12 cellular contexts compared by ENCODE assay signal in the genomic region with DNA sequence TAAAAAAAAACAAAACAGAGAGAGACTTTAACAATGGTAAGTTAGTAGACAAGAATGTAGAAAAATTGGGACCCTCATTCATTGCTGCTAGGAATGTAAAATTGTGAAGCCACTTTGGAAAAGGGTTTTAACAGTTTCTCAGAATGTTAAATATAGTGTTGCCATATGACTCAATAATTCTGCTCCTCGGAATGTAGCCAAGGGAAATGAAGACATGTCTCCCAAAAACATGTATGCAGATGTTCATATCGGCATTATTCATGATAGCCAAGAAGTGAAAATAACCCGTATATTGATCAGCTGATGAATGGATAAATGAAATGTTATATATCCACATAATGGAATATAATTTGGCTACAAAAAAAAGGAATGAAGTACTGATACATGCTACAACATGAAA.
DNase-seq lines count a peak whose midpoint lies in the region; ATAC-seq and TF ChIP-seq lines count a peak whose summit lies in the region.
"Had no signal": no experiment of that assay in that cellular context is flagged by ENCODE, and none has a peak within 500 bp of the region (broad histone marks: within the 10 kb centered on the region; RNA-seq: fewer than 3 reads in every experiment).

No MANE protein-coding gene starts in this region.

- no peak for TF ChIP-seq POLR2A in esophagus muscularis mucosa (IDR thresholded peaks at IDR 0.05; ENCODE audit: low read depth)

- H3K27me3 ChIP-seq in DOHH2 (ENCODE audit: control insufficient read depth, low read length) (no peaks in the 10 kb centered on the region), RWPE2 (ENCODE audit: insufficient read depth, poor library complexity, severe bottlenecking) (no peaks in the 10 kb centered on the region), esophagus muscularis mucosa (no peaks in the 10 kb centered on the region)

- peak overlapping the region; percentile 38 for H3K27ac Mint-ChIP-seq in progenitor cell of endocrine pancreas
- H3K27ac Mint-ChIP-seq: activated CD4-positive, alpha-beta memory T cell treated with anti-CD3 and anti-CD28 coated beads for 36 hours; activated naive CD4-positive, alpha-beta T cell treated with anti-CD3 and anti-CD28 coated beads, Interleukin-2, amount 50 U/mL, for 24 hours had no signal

- no peak overlapping the region for H3K4me3 Mint-ChIP-seq in progenitor cell of endocrine pancreas (ENCODE audit: low read depth)
- H3K4me3 Mint-ChIP-seq: activated CD4-positive, alpha-beta memory T cell treated with anti-CD3 and anti-CD28 coated beads for 36 hours; activated naive CD4-positive, alpha-beta T cell treated with anti-CD3 and anti-CD28 coated beads, Interleukin-2, amount 50 U/mL, for 24 hours had no signal

- DNase-seq in RWPE2 (ENCODE audit: low spot score) (no peak), esophagus muscularis mucosa (ENCODE audit: extremely low spot score) (no peak), progenitor cell of endocrine pancreas (ENCODE audit: low spot score, unreplicated experiment) (no peak), DMS53 (lab: John Stamatoyannopoulos, UW) (no peak), NCI-H526 treated with DMSO at 0.1 percent for 48 hours (lab: John Stamatoyannopoulos, UW) (no peak), NCI-H2171 treated with DMSO at 0.1 percent for 48 hours (lab: John Stamatoyannopoulos, UW) (no peak), LoVo (ENCODE audit: low spot score) (no peak)
- DNase-seq: activated CD4-positive, alpha-beta memory T cell treated with anti-CD3 and anti-CD28 coated beads for 36 hours; NCI-H1436; NK-92 treated with Interleukin-12 subunit alpha and Interleukin-12 subunit beta, amount 100 ng/mL, for 24 hours had no signal

- H3K79me2 ChIP-seq in DOHH2 (ENCODE audit: control insufficient read depth, low read length): peaks cover 9% of the 10 kb centered on the region

- TF ChIP-seq CTCF in DOHH2 (IDR thresholded peaks at IDR 0.05; ENCODE audit: low read depth, low read length, poor library complexity, severe bottlenecking) (no peak), RWPE2 (IDR thresholded peaks at IDR 0.05; ENCODE audit: poor library complexity, severe bottlenecking) (no peak), esophagus muscularis mucosa (IDR thresholded peaks at IDR 0.05) (no peak), progenitor cell of endocrine pancreas (IDR thresholded peaks at IDR 0.05; ENCODE audit: unreplicated experiment) (no peak)

- TF ChIP-seq EP300 in esophagus muscularis mucosa (IDR thresholded peaks at IDR 0.05): no peak

- no peaks in the 10 kb centered on the region for H3K27me3 Mint-ChIP-seq in progenitor cell of endocrine pancreas
- H3K27me3 Mint-ChIP-seq: activated CD4-positive, alpha-beta memory T cell treated with anti-CD3 and anti-CD28 coated beads for 36 hours; activated naive CD4-positive, alpha-beta T cell treated with anti-CD3 and anti-CD28 coated beads, Interleukin-2, amount 50 U/mL, for 24 hours had no signal

- H3K36me3 Mint-ChIP-seq in progenitor cell of endocrine pancreas (ENCODE audit: insufficient read depth): peaks cover 3% of the 10 kb centered on the region

- H3K36me3 ChIP-seq in DOHH2 (ENCODE audit: control insufficient read depth, low read length): peaks cover 51% of the 10 kb centered on the region
- H3K36me3 ChIP-seq in RWPE2 (ENCODE audit: low read depth): no peaks in the 10 kb centered on the region; the same call in 1 of the 2 replicates
- H3K36me3 ChIP-seq in esophagus muscularis mucosa: peaks cover 0 to 15% (median 9%) of the 10 kb centered on the region in 4 donors

- H3K4me1 Mint-ChIP-seq in progenitor cell of endocrine pancreas (ENCODE audit: low read depth): peaks cover 9% of the 10 kb centered on the region
- H3K4me1 Mint-ChIP-seq: activated naive CD4-positive, alpha-beta T cell treated with anti-CD3 and anti-CD28 coated beads, Interleukin-2, amount 50 U/mL, for 24 hours had no signal

- H3F3A ChIP-seq in DOHH2 (ENCODE audit: control insufficient read depth, insufficient read depth): no peaks in the 10 kb centered on the region

- intact Hi-C loops in esophagus muscularis mucosa (cut with DNase I): no loop called here

- 37% methylated on average over 3 of the region's 3 CpGs for WGBS in esophagus muscularis mucosa

- peaks cover 54% of the 10 kb centered on the region for H3K4me1 ChIP-seq in DOHH2 (ENCODE audit: control insufficient read depth, low read length)
- H3K4me1 ChIP-seq in RWPE2 (ENCODE audit: insufficient read depth, poor library complexity, severe bottlenecking): peaks cover 23% of the 10 kb centered on the region
- peaks cover 45 to 75% (median 73%) of the 10 kb centered on the region in 4 donors for H3K4me1 ChIP-seq in esophagus muscularis mucosa

- H3K9me3 ChIP-seq in DOHH2 (ENCODE audit: control insufficient read depth, insufficient read depth, low read length) (no peaks in the 10 kb centered on the region), RWPE2 (ENCODE audit: severe bottlenecking) (no peaks in the 10 kb centered on the region), esophagus muscularis mucosa (no peaks in the 10 kb centered on the region)

- H4K20me1 ChIP-seq in DOHH2 (ENCODE audit: control insufficient read depth, insufficient read depth, low read depth, low read length): no peaks in the 10 kb centered on the region

- peak overlapping the region; percentile 35 for H3K4me2 ChIP-seq in DOHH2 (ENCODE audit: low read length)

- H3K9me2 ChIP-seq in DOHH2 (replicated peaks; ENCODE audit: control insufficient read depth, low read length): no peaks in the 10 kb centered on the region

- no peak for ATAC-seq in RWPE2 (ENCODE audit: low read depth)

- no peak overlapping the region for H3K27ac ChIP-seq in DOHH2 (ENCODE audit: low read depth, low read length)
- H3K27ac ChIP-seq in RWPE2 (ENCODE audit: poor library complexity, severe bottlenecking): peak overlapping the region; percentile 75
- H3K27ac ChIP-seq in esophagus muscularis mucosa (replicated peaks in 1 of 4): peak overlapping the region; percentile 70 to 79 (median 74)

- H3K4me3 ChIP-seq in DOHH2 (ENCODE audit: low read length): no peak overlapping the region
- H3K4me3 ChIP-seq in RWPE2 (ENCODE audit: severe bottlenecking): no peak overlapping the region
- H3K4me3 ChIP-seq in esophagus muscularis mucosa: no peak overlapping the region

- H3K9me3 Mint-ChIP-seq in progenitor cell of endocrine pancreas (ENCODE audit: low read depth): no peaks in the 10 kb centered on the region
- H3K9me3 Mint-ChIP-seq: activated CD4-positive, alpha-beta memory T cell treated with anti-CD3 and anti-CD28 coated beads for 36 hours; activated naive CD4-positive, alpha-beta T cell treated with anti-CD3 and anti-CD28 coated beads, Interleukin-2, amount 50 U/mL, for 24 hours had no signal
